ENCODE assay signal across 10 cellular contexts in the genomic region with DNA sequence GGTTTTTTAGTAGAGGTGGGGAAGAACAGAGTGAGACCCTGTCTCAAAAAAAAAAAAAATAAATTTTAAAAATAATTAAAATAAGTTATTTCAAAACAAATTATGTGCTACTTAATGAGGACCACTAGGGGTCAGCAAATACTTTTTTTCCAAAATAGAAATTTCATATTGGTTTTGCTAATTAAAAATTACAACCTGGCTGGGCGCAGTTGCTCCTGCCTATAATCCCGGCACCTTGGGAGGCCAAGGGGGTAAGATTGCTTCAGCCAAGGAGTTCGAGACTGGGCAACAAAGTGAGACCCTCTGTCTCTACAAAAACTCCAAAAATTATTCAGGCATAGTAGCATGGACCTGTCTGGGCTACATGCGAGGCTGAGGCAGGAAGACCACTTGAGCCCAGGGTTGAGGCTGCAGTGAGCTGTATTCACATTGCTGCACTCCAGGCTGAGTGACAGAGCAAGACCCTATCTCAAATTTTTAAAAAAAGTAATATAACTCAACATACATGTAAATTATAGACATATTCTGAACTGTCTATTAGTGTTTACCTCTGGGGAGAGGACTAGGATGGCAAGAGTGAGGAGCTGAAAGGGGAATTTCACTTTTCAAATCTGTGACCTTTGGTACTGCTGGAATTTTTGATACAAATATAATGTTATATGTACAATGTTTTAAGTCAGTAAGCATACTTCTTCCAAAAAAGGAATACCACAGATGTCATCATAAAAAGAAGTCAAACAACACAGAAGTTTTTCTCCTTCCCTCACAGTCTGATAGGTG. TPM values are rescaled to one million over a fixed set of nuclear protein-coding genes. Genes with fewer than 3 reads are reported as not detected.
DNase-seq lines count a peak whose midpoint lies in the region; ATAC-seq, FAIRE-seq and TF ChIP-seq lines count a peak whose summit lies in the region.
"Had no signal": no experiment of that assay in that cellular context is flagged by ENCODE, and none has a peak within 500 bp of the region (broad histone marks: within the 10 kb centered on the region; RNA-seq: fewer than 3 reads in every experiment).

No MANE protein-coding gene starts in this region.

- H3K4me2 ChIP-seq in DOHH2 (ENCODE audit: low read length): no peak overlapping the region
- H3K4me2 ChIP-seq in K562 (ENCODE audit: insufficient read depth, low read length): no peak overlapping the region

- no peak overlapping the region; a peak in 1 of 4 replicates for H3K9ac ChIP-seq in K562 (ENCODE audit: insufficient read depth in 1 of 2, low read depth in 2 of 2, low read length in 2 of 2)

- H3K27me3 ChIP-seq in DOHH2 (ENCODE audit: control insufficient read depth, low read length) (peaks cover 39% of the 10 kb centered on the region), K562 (ENCODE audit: control insufficient read depth in 2 of 2, insufficient read depth in 2 of 2, low read length in 2 of 2) (no peaks in the 10 kb centered on the region)

- H3K79me2 ChIP-seq in DOHH2 (ENCODE audit: control insufficient read depth, low read length): no peaks in the 10 kb centered on the region
- peaks cover 56% of the 10 kb centered on the region for H3K79me2 ChIP-seq in K562 (ENCODE audit: control insufficient read depth, insufficient read depth, low read length)

- H3K4me1 ChIP-seq in DOHH2 (ENCODE audit: control insufficient read depth, low read length) (no peaks in the 10 kb centered on the region), K562 (replicated peaks in 1 of 2; ENCODE audit: control insufficient read depth in 2 of 2, insufficient read depth in 2 of 2, low read length in 2 of 2) (no peaks in the 10 kb centered on the region)

- CTCF ChIA-PET in K562 (lab: Yijun Ruan, JAX; ENCODE audit: low intra/inter-chr PET ratio): interaction anchor here (0.6 to 3.1 kb wide), 3 partner anchors 66 to 290 kb away, joined by 3 to 51 read pairs (median 9); no protein-coding TSS in a partner anchor

- TF ChIP-seq RAD21 in K562 (CRISPR knock-in tag; conservative IDR thresholded peaks at IDR 0.05 in 1 of 2, IDR thresholded peaks at IDR 0.05 in 1 of 2): peak; percentile 57 to 62

- H3K9me2 ChIP-seq in DOHH2 (replicated peaks; ENCODE audit: control insufficient read depth, low read length): no peaks in the 10 kb centered on the region

- no peak overlapping the region for H3K27ac ChIP-seq in DOHH2 (ENCODE audit: low read depth, low read length)
- no peak overlapping the region for H3K27ac ChIP-seq in K562 (ENCODE audit: extremely low read depth, low read depth, low read length)
- H3K27ac ChIP-seq: skin epidermis had no signal

- TF ChIP-seq CTCF in DOHH2 (IDR thresholded peaks at IDR 0.05; ENCODE audit: low read depth, low read length, poor library complexity, severe bottlenecking) (peak; percentile 30), K562 (IDR thresholded peaks at IDR 0.05 in 2 of 3, conservative IDR thresholded peaks at IDR 0.05 in 1 of 3; ENCODE audit: insufficient read depth in 2 of 3, low read depth in 1 of 3, low read length in 3 of 3) (peak; percentile 34 to 68 (median 40); a peak in 4 of 6 replicates)

- peak; percentile 35 for DNase-seq in LHCN-M2 (ENCODE audit: low read depth)
- peak in 1 of 4 experiments; percentile 29 for DNase-seq in K562 (ENCODE audit: extremely low read depth in 1 of 4, low spot score in 3 of 4)
- peak; percentile 55 to 65 for DNase-seq in lung microvascular endothelial cell (ENCODE audit: low read depth in 2 of 2)
- no peak for DNase-seq in middle frontal gyrus (ENCODE audit: extremely low spot score, low spot score)
- no peak for DNase-seq in COLO668 (lab: John Stamatoyannopoulos, UW; ENCODE audit: unreplicated experiment)

- no peak for FAIRE-seq in K562 (lab: Jason Lieb, UNC)

- no peak for TF ChIP-seq POLR2A in K562 (conservative IDR thresholded peaks at IDR 0.05)

- in situ Hi-C loops in K562 (cut with MboI): no loop called here

- ATAC-seq in K562: peak; percentile 66
- ATAC-seq in HG03565 (IDR thresholded peaks at IDR 0.05; ENCODE audit: unreplicated experiment): no peak
- ATAC-seq in GM21825 (IDR thresholded peaks at IDR 0.05; ENCODE audit: unreplicated experiment): no peak

- no peak for TF ChIP-seq EP300 in K562 (IDR thresholded peaks at IDR 0.05; ENCODE audit: low read length)

- intact Hi-C loops in K562 (cut with micrococcal nuclease): loop anchor here (2.0 kb wide), 1 partner anchor 65 kb away; no protein-coding TSS in a partner anchor

- WGBS in K562 (ENCODE audit: insufficient coverage, low coverage, missing lambda C conversion rate): 78% methylated on average over 4 of the region's 4 CpGs

- no peak overlapping the region for H3K4me3 ChIP-seq in DOHH2 (ENCODE audit: low read length)
- H3K4me3 ChIP-seq in K562: no peak overlapping the region
- H3K4me3 ChIP-seq: skin epidermis had no signal

- POLR2A ChIA-PET in K562 (lab: Yijun Ruan, JAX): no interaction called here

- H3K9me3 ChIP-seq in DOHH2 (ENCODE audit: control insufficient read depth, insufficient read depth, low read length) (no peaks in the 10 kb centered on the region), K562 (replicated peaks; ENCODE audit: control insufficient read depth, insufficient read depth, low read depth, low read length) (no peaks in the 10 kb centered on the region)

- H3K36me3 ChIP-seq in DOHH2 (ENCODE audit: control insufficient read depth, low read length) (no peaks in the 10 kb centered on the region), K562 (ENCODE audit: control insufficient read depth, insufficient read depth, low read length) (peaks cover 50% of the 10 kb centered on the region)

- H3F3A ChIP-seq in DOHH2 (ENCODE audit: control insufficient read depth, insufficient read depth): no peaks in the 10 kb centered on the region

- H4K20me1 ChIP-seq in DOHH2 (ENCODE audit: control insufficient read depth, insufficient read depth, low read depth, low read length) (no peaks in the 10 kb centered on the region), K562 (replicated peaks; ENCODE audit: control insufficient read depth, insufficient read depth, low read length) (no peaks in the 10 kb centered on the region)

- H2AFZ ChIP-seq in K562 (ENCODE audit: low read depth, low read length): no peak overlapping the region

- BruUV-seq in K562 (replicated peaks; lab: Mats Ljungman, UMichigan): no TSS peak

- H3K9me1 ChIP-seq in K562 (ENCODE audit: control insufficient read depth, insufficient read depth, low read length): no peaks in the 10 kb centered on the region

RNA-seq across cellular contexts. Expression of gene MEIOB, which starts 8.1 kb away (rescaled TPM):
- total RNA-seq in LHCN-M2 (2014; rRNA removed) (not detected in 2 replicates), K562 (2014; rRNA removed) (94.6 and 105 TPM in 2 replicates), K562 (2014; rRNA removed; fragmentation: Illumina TruSeq; extraction: Trizol) (120 and 136 TPM in 2 replicates), K562 (2015; rRNA removed; fragmentation: Illumina TruSeq; extraction: Trizol) (96.2 and 98.5 TPM in 2 replicates), K562 (2021) (97.6 and 105 TPM in 2 replicates), lung microvascular endothelial cell (not detected in 2 replicates)
- not detected for polyA plus RNA-seq in LHCN-M2 (2012)
- total RNA-seq in K562 (2011; cell fraction: chromatin; rRNA removed; ENCODE audit: low replicate concordance): 74.8 and 124 TPM in 2 replicates
- total RNA-seq in K562 (2011; cell fraction: nucleolus; rRNA removed): 45.5 and 47.0 TPM in 2 replicates
- total RNA-seq in K562 (2011; cell fraction: nucleoplasm; rRNA removed): 60.7 and 73.0 TPM in 2 replicates
- polyA plus RNA-seq in K562 (2011; rRNA removed) (172 and 203 TPM in 2 replicates), K562 (2014; fragmentation: Illumina TruSeq; extraction: Trizol) (99.2 and 109 TPM in 2 replicates), K562 (2014; fragmentation: Nextera tagmentation; extraction: Ambion mirVana) (10 to 100 TPM; 25.4 to 36.7 TPM), K562 (2014; rRNA removed) (136 and 153 TPM in 2 replicates)
- polyA plus RNA-seq in K562 (2011; cell fraction: cytosol; rRNA removed): 38.8 and 60.1 TPM in 2 replicates
- polyA plus RNA-seq in K562 (2011; cell fraction: nucleus; rRNA removed): 161 and 234 TPM in 2 replicates
- 64.7 and 79.1 TPM in 2 replicates for polyA plus RNA-seq in K562 (2012)
- polyA minus RNA-seq in K562 (2011; rRNA and poly(A)+ RNA removed): 102 and 105 TPM in 2 replicates
- 36.7 and 46.0 TPM in 2 replicates for polyA minus RNA-seq in K562 (2011; cell fraction: cytosol; rRNA and poly(A)+ RNA removed)
- 36.9 and 49.4 TPM in 2 replicates for polyA minus RNA-seq in K562 (2011; cell fraction: nucleus; rRNA and poly(A)+ RNA removed)
- total RNA-seq: T-helper 1 cell treated with Interleukin-12 subunit alpha and Interleukin-12 subunit beta and Interleukin-4 antibody, amounts not matched to agents 30 ng/mL and 1 ng/mL, for 36 hours had no signal

RNA-seq across cellular contexts. Expression of gene FAHD1, which starts 36.9 kb away (rescaled TPM):
- total RNA-seq in LHCN-M2 (2014; rRNA removed): 58.8 and 64.9 TPM in 2 replicates
- 40.9 TPM for polyA plus RNA-seq in LHCN-M2 (2012)
- 5.4 and 10.8 TPM in 2 replicates for total RNA-seq in K562 (2011; cell fraction: chromatin; rRNA removed; ENCODE audit: low replicate concordance)
- total RNA-seq in K562 (2011; cell fraction: nucleolus; rRNA removed): 15.9 and 20.5 TPM in 2 replicates
- total RNA-seq in K562 (2011; cell fraction: nucleoplasm; rRNA removed): 9.8 and 10.6 TPM in 2 replicates
- 20.9 and 25.9 TPM in 2 replicates for total RNA-seq in K562 (2014; rRNA removed)
- total RNA-seq in K562 (2014; rRNA removed; fragmentation: Illumina TruSeq; extraction: Trizol): 6.8 and 7.1 TPM in 2 replicates
- 10.7 and 11.1 TPM in 2 replicates for total RNA-seq in K562 (2015; rRNA removed; fragmentation: Illumina TruSeq; extraction: Trizol)
- 9.6 and 12.1 TPM in 2 replicates for total RNA-seq in K562 (2021)
- polyA plus RNA-seq in K562 (2011; rRNA removed): 8.0 and 11.2 TPM in 2 replicates
- 10.1 and 27.8 TPM in 2 replicates for polyA plus RNA-seq in K562 (2011; cell fraction: cytosol; rRNA removed)
- polyA plus RNA-seq in K562 (2011; cell fraction: nucleus; rRNA removed): 3.8 and 6.9 TPM in 2 replicates
- polyA plus RNA-seq in K562 (2012): 9.2 and 12.0 TPM in 2 replicates
- polyA plus RNA-seq in K562 (2014; fragmentation: Illumina TruSeq; extraction: Trizol): 6.7 and 7.1 TPM in 2 replicates
- polyA plus RNA-seq in K562 (2014; fragmentation: Nextera tagmentation; extraction: Ambion mirVana): 1 to 10 TPM; 2.2 to 3.5 TPM
- polyA plus RNA-seq in K562 (2014; rRNA removed): 14.3 and 14.8 TPM in 2 replicates
- polyA minus RNA-seq in K562 (2011; rRNA and poly(A)+ RNA removed): 4.5 and 12.2 TPM in 2 replicates
- polyA minus RNA-seq in K562 (2011; cell fraction: cytosol; rRNA and poly(A)+ RNA removed): 9.6 and 13.4 TPM in 2 replicates
- polyA minus RNA-seq in K562 (2011; cell fraction: nucleus; rRNA and poly(A)+ RNA removed): 9.6 and 10.6 TPM in 2 replicates
- total RNA-seq in lung microvascular endothelial cell: 74.3 and 81.7 TPM in 2 replicates

RNA-seq across cellular contexts. Expression of gene HAGH, which starts 37.2 kb away (rescaled TPM):
- 35.4 and 45.2 TPM in 2 replicates for total RNA-seq in LHCN-M2 (2014; rRNA removed)
- polyA plus RNA-seq in LHCN-M2 (2012): 32.8 TPM
- 14.1 and 33.3 TPM in 2 replicates for total RNA-seq in K562 (2011; cell fraction: chromatin; rRNA removed; ENCODE audit: low replicate concordance)
- 26.0 and 29.5 TPM in 2 replicates for total RNA-seq in K562 (2011; cell fraction: nucleolus; rRNA removed)
- total RNA-seq in K562 (2011; cell fraction: nucleoplasm; rRNA removed): 15.7 and 17.2 TPM in 2 replicates
- total RNA-seq in K562 (2014; rRNA removed): 25.5 and 32.6 TPM in 2 replicates
- 5.6 and 7.2 TPM in 2 replicates for total RNA-seq in K562 (2014; rRNA removed; fragmentation: Illumina TruSeq; extraction: Trizol)
- 11.2 and 13.8 TPM in 2 replicates for total RNA-seq in K562 (2015; rRNA removed; fragmentation: Illumina TruSeq; extraction: Trizol)
- total RNA-seq in K562 (2021): 18.9 and 23.5 TPM in 2 replicates
- polyA plus RNA-seq in K562 (2011; rRNA removed): 16.8 and 23.4 TPM in 2 replicates
- 31.4 and 46.2 TPM in 2 replicates for polyA plus RNA-seq in K562 (2011; cell fraction: cytosol; rRNA removed)
- 31.5 and 38.2 TPM in 2 replicates for polyA plus RNA-seq in K562 (2011; cell fraction: nucleus; rRNA removed)
- polyA plus RNA-seq in K562 (2012): 14.9 and 41.4 TPM in 2 replicates
- polyA plus RNA-seq in K562 (2014; fragmentation: Illumina TruSeq; extraction: Trizol): 17.6 and 19.6 TPM in 2 replicates
- under 1 TPM; 0.46 to 0.67 TPM for polyA plus RNA-seq in K562 (2014; fragmentation: Nextera tagmentation; extraction: Ambion mirVana)
- polyA plus RNA-seq in K562 (2014; rRNA removed): 35.1 and 36.8 TPM in 2 replicates
- polyA minus RNA-seq in K562 (2011; rRNA and poly(A)+ RNA removed): 5.1 and 9.7 TPM in 2 replicates
- polyA minus RNA-seq in K562 (2011; cell fraction: cytosol; rRNA and poly(A)+ RNA removed): 9.7 and 12.0 TPM in 2 replicates
- polyA minus RNA-seq in K562 (2011; cell fraction: nucleus; rRNA and poly(A)+ RNA removed): 9.0 and 11.1 TPM in 2 replicates
- 58.2 and 71.8 TPM in 2 replicates for total RNA-seq in lung microvascular endothelial cell

RNA-seq across cellular contexts. Expression of gene HS3ST6, which starts 54.3 kb away (rescaled TPM):
- total RNA-seq in LHCN-M2 (2014; rRNA removed) (not detected in 2 replicates), K562 (2014; rRNA removed) (not detected in 2 replicates), K562 (2014; rRNA removed; fragmentation: Illumina TruSeq; extraction: Trizol) (not detected in 2 replicates), K562 (2015; rRNA removed; fragmentation: Illumina TruSeq; extraction: Trizol) (not detected in 2 replicates), K562 (2021) (not detected in 2 replicates), lung microvascular endothelial cell (not detected in 2 replicates)
- polyA plus RNA-seq in LHCN-M2 (2012): not detected
- not detected in 2 replicates for total RNA-seq in K562 (2011; cell fraction: chromatin; rRNA removed; ENCODE audit: low replicate concordance)
- total RNA-seq in K562 (2011; cell fraction: nucleolus; rRNA removed): not detected in 2 replicates
- not detected in 2 replicates for total RNA-seq in K562 (2011; cell fraction: nucleoplasm; rRNA removed)
- polyA plus RNA-seq in K562 (2011; rRNA removed) (not detected in 2 replicates), K562 (2014; fragmentation: Illumina TruSeq; extraction: Trizol) (not detected in 2 replicates), K562 (2014; fragmentation: Nextera tagmentation; extraction: Ambion mirVana) (not detected), K562 (2014; rRNA removed) (not detected in 2 replicates)
- polyA plus RNA-seq in K562 (2011; cell fraction: cytosol; rRNA removed): not detected in 2 replicates
- not detected in 2 replicates for polyA plus RNA-seq in K562 (2011; cell fraction: nucleus; rRNA removed)
- polyA plus RNA-seq in K562 (2012): not detected in 2 replicates
- not detected in 2 replicates for polyA minus RNA-seq in K562 (2011; rRNA and poly(A)+ RNA removed)
- polyA minus RNA-seq in K562 (2011; cell fraction: cytosol; rRNA and poly(A)+ RNA removed): not detected in 2 replicates
- not detected in 2 replicates for polyA minus RNA-seq in K562 (2011; cell fraction: nucleus; rRNA and poly(A)+ RNA removed)
- total RNA-seq: T-helper 1 cell treated with Interleukin-12 subunit alpha and Interleukin-12 subunit beta and Interleukin-4 antibody, amounts not matched to agents 30 ng/mL and 1 ng/mL, for 36 hours had no signal

Comparison
In these comparisons a context has a peak if more than half of its experiments do, and no peak if none do; other contexts are left out.
1. DNase-seq: peak in LHCN-M2 (single experiment) and lung microvascular endothelial cell (2 of 2); none in middle frontal gyrus (single experiment) and COLO668 (single experiment).
2. RNA of gene MEIOB, which starts 8.1 kb away (total RNA-seq): 45.5 to 136 TPM in K562; not detected in LHCN-M2 and not detected in lung microvascular endothelial cell; every median in the first group is over 10 times any median in the second.